In genomic region chr2:45134014-45134413, GRCh38 we compare ENCODE assay signal across 16 cellular contexts.
DNase-seq lines count a peak whose midpoint lies in the region; ATAC-seq and TF ChIP-seq lines count a peak whose summit lies in the region.
"Had no signal": no experiment of that assay in that cellular context is flagged by ENCODE, and none has a peak within 500 bp of the region (broad histone marks: within the 10 kb centered on the region; RNA-seq: fewer than 3 reads in every experiment).

No MANE protein-coding gene starts in this region.

- no peak for ATAC-seq in HG03442 (IDR thresholded peaks at IDR 0.05; ENCODE audit: unreplicated experiment)

- peaks cover 4% of the 10 kb centered on the region for H3F3A ChIP-seq in PC-9 (ENCODE audit: insufficient read depth, low read depth)

- H2AFZ ChIP-seq in PC-9 = peak overlapping the region; percentile 7; the same call in 1 of the 2 replicates
- H2AFZ ChIP-seq: parathyroid adenoma had no signal

- H3K4me2 ChIP-seq in PC-9 = no peak overlapping the region

- no CpG with 5 or more reads among the region's 1 CpG for WGBS in iPS DF 6.9 (ENCODE audit: insufficient coverage, insufficient read length)

- no peak for TF ChIP-seq CTCF in PC-9 (conservative IDR thresholded peaks at IDR 0.05)

- POLR2A ChIA-PET in PC-9 (lab: Charles Lee; ENCODE audit: unreplicated experiment) = interaction anchor here (0.5 to 0.7 kb wide), 2 partner anchors 39 to 288 kb away, joined by 3 to 4 read pairs; no protein-coding TSS in a partner anchor

- H3K9me3 ChIP-seq in PC-9 (ENCODE audit: insufficient read depth, low read depth) (no peaks in the 10 kb centered on the region), iPS DF 6.9 (ENCODE audit: control insufficient read depth, insufficient read depth, low read length) (no peaks in the 10 kb centered on the region; the same call in 1 of the 2 replicates)

- no peaks in the 10 kb centered on the region for H4K20me1 ChIP-seq in PC-9 (ENCODE audit: insufficient read depth)

- H3K36me3 ChIP-seq in PC-9 (ENCODE audit: low read depth) = no peaks in the 10 kb centered on the region
- H3K36me3 ChIP-seq in iPS DF 6.9 (ENCODE audit: control insufficient read depth, insufficient read depth, low read length) = no peaks in the 10 kb centered on the region
- H3K36me3 ChIP-seq: WERI-Rb-1 had no signal

- H3K4me1 ChIP-seq in PC-9 (replicated peaks; ENCODE audit: insufficient read depth) (peaks cover 26% of the 10 kb centered on the region), iPS DF 6.9 (ENCODE audit: control insufficient read depth, insufficient read depth, low read length) (no peaks in the 10 kb centered on the region; the same call in 1 of the 2 replicates)
- H3K4me1 ChIP-seq: parathyroid adenoma had no signal

- intact Hi-C loops in PC-9 (cut with micrococcal nuclease; ENCODE audit: unreplicated experiment) = no loop called here

- in situ Hi-C loops in ACHN (cut with HindIII; ENCODE audit: low pct_ligation_motif_present, low pct_unique_long_range_greater_than_20kb, low sequenced_read_pairs) = no loop called here

- H3K27me3 ChIP-seq in PC-9 (ENCODE audit: insufficient read depth, low read depth) (no peaks in the 10 kb centered on the region), iPS DF 6.9 (ENCODE audit: control insufficient read depth, insufficient read depth, low read length) (no peaks in the 10 kb centered on the region)

- no peaks in the 10 kb centered on the region for H3K79me2 ChIP-seq in PC-9 (ENCODE audit: low read depth)
- H3K79me2 ChIP-seq: parathyroid adenoma had no signal

- no peak overlapping the region for H3K27ac ChIP-seq in PC-9
- no peak overlapping the region for H3K27ac ChIP-seq in iPS DF 6.9 (ENCODE audit: low read length)
- H3K27ac ChIP-seq: C4-2B, parathyroid adenoma, WERI-Rb-1 had no signal

- H3K4me3 ChIP-seq in PC-9 = no peak overlapping the region
- no peak overlapping the region for H3K4me3 ChIP-seq in iPS DF 6.9 (ENCODE audit: low read length)

- BruUV-seq in PC-9 (replicated peaks; lab: Mats Ljungman, UMichigan) = no TSS peak

- DNase-seq in Daoy (ENCODE audit: low read depth) (peak; percentile 55), HT1080 (ENCODE audit: low read depth) (peak; percentile 24), PC-9 (no peak), iPS DF 6.9 (ENCODE audit: low read depth, low spot score) (peak; percentile 11), NCI-H128 (lab: John Stamatoyannopoulos, UW; ENCODE audit: unreplicated experiment) (no peak), ACHN (no peak)
- DNase-seq: central memory CD4-positive, alpha-beta T cell; DMS79; left colon; NCI-H2107; NCI-H774; stimulated activated CD4-positive, alpha-beta T cell treated with anti-CD3 and anti-CD28 coated beads, Interleukin-4, amount 100 ng/mL, for 1 hour; WERI-Rb-1 had no signal

- CTCF ChIA-PET in PC-9 (lab: Charles Lee) = no interaction called here

- H3K9me2 ChIP-seq in PC-9 (ENCODE audit: insufficient read depth) = no peaks in the 10 kb centered on the region

Comparison
In these comparisons a context has a peak if more than half of its experiments do, and no peak if none do; other contexts are left out.
1. DNase-seq: peak in Daoy (single experiment), HT1080 (single experiment) and iPS DF 6.9 (single experiment); none in PC-9 (0 of 2), NCI-H128 (single experiment) and ACHN (single experiment).